ENCODE assay signal across 12 cellular contexts in genomic region chr12:89383235-89384049, GRCh38. TPM values are rescaled to one million over a fixed set of nuclear protein-coding genes. Genes with fewer than 3 reads are reported as not detected.
DNase-seq lines count a peak whose midpoint lies in the region; ATAC-seq and TF ChIP-seq lines count a peak whose summit lies in the region.
"Had no signal": no experiment of that assay in that cellular context is flagged by ENCODE, and none has a peak within 500 bp of the region (broad histone marks: within the 10 kb centered on the region; RNA-seq: fewer than 3 reads in every experiment).

No MANE protein-coding gene starts in this region.

- TF ChIP-seq CTCF in AG10803 (conservative IDR thresholded peaks at IDR 0.05; ENCODE audit: low read length) (no peak), nephron (IDR thresholded peaks at IDR 0.05; ENCODE audit: unreplicated experiment in 3 of 3) (no peak)

- no peaks in the 10 kb centered on the region for H3K9me3 Mint-ChIP-seq in nephron
- no peaks in the 10 kb centered on the region for H3K9me3 Mint-ChIP-seq in activated T-helper 2 cell treated with anti-CD3 and anti-CD28 coated beads, Interferon-gamma antibody, Interleukin-2, Interleukin-4, amounts not matched to agents 10 μg/mL and 5 μg/mL and 100 μg/mL, durations not matched to agents 14 hours and 24 hours and 36 hours
- no peaks in the 10 kb centered on the region for H3K9me3 Mint-ChIP-seq in stimulated activated memory B cell treated with anti-CD40 and anti-IgM and Interleukin-4, amounts not matched to agents 10 μg/mL and 1 μg/mL and 100 μg/mL, for 72 hours
- H3K9me3 Mint-ChIP-seq: CD8-positive, alpha-beta T cell had no signal

- H3K27ac ChIP-seq in esophagus (ENCODE audit: low read depth in 2 of 2, low read length in 1 of 2), result peak overlapping the region; percentile 48 to 79

- H3K36me3 ChIP-seq in esophagus (ENCODE audit: control insufficient read depth in 2 of 2, insufficient read depth in 2 of 2, low read length in 1 of 2), result no peaks in the 10 kb centered on the region

- no peaks in the 10 kb centered on the region for H3K9me3 ChIP-seq in esophagus (ENCODE audit: control insufficient read depth in 2 of 2, insufficient read depth in 1 of 2, low read depth in 1 of 2, low read length in 1 of 2)

- 66 to 69% methylated on average over 6 of the region's 6 CpGs for WGBS in esophagus, 2 donors

- H3K4me3 Mint-ChIP-seq in nephron, result peak overlapping the region in 1 of 3 experiments; percentile 15
- no peak overlapping the region for H3K4me3 Mint-ChIP-seq in activated T-helper 2 cell treated with anti-CD3 and anti-CD28 coated beads, Interferon-gamma antibody, Interleukin-2, Interleukin-4, amounts not matched to agents 10 μg/mL and 5 μg/mL and 100 μg/mL, durations not matched to agents 14 hours and 24 hours and 36 hours (ENCODE audit: low read depth)
- H3K4me3 Mint-ChIP-seq in stimulated activated memory B cell treated with anti-CD40 and anti-IgM and Interleukin-4, amounts not matched to agents 10 μg/mL and 1 μg/mL and 100 μg/mL, for 72 hours, result no peak overlapping the region
- H3K4me3 Mint-ChIP-seq: CD8-positive, alpha-beta T cell had no signal

- peaks cover 40% of the 10 kb centered on the region for H3K4me1 Mint-ChIP-seq in nephron
- peaks cover 29% of the 10 kb centered on the region for H3K4me1 Mint-ChIP-seq in activated T-helper 2 cell treated with anti-CD3 and anti-CD28 coated beads, Interferon-gamma antibody, Interleukin-2, Interleukin-4, amounts not matched to agents 10 μg/mL and 5 μg/mL and 100 μg/mL, durations not matched to agents 14 hours and 24 hours and 36 hours (ENCODE audit: low read depth)
- no peaks in the 10 kb centered on the region for H3K4me1 Mint-ChIP-seq in stimulated activated memory B cell treated with anti-CD40 and anti-IgM and Interleukin-4, amounts not matched to agents 10 μg/mL and 1 μg/mL and 100 μg/mL, for 72 hours

- no peaks in the 10 kb centered on the region for H3K27me3 Mint-ChIP-seq in nephron (ENCODE audit: low read depth)
- no peaks in the 10 kb centered on the region for H3K27me3 Mint-ChIP-seq in activated T-helper 2 cell treated with anti-CD3 and anti-CD28 coated beads, Interferon-gamma antibody, Interleukin-2, Interleukin-4, amounts not matched to agents 10 μg/mL and 5 μg/mL and 100 μg/mL, durations not matched to agents 14 hours and 24 hours and 36 hours (ENCODE audit: low read depth)
- peaks cover 5% of the 10 kb centered on the region for H3K27me3 Mint-ChIP-seq in stimulated activated memory B cell treated with anti-CD40 and anti-IgM and Interleukin-4, amounts not matched to agents 10 μg/mL and 1 μg/mL and 100 μg/mL, for 72 hours

- H3K4me3 ChIP-seq in AG10803 (ENCODE audit: low read length) (peak overlapping the region; percentile 34), esophagus (ENCODE audit: low read depth in 1 of 2, low read length in 2 of 2) (no peak overlapping the region)

- DNase-seq in AG10803 (ENCODE audit: low read depth) (peak; percentile 71), NCI-H146 treated with DMSO at 0.1 percent for 48 hours (lab: John Stamatoyannopoulos, UW; ENCODE audit: unreplicated experiment) (peak; percentile 29), cerebellum (ENCODE audit: low spot score) (no peak)
- DNase-seq in activated T-helper 2 cell treated with anti-CD3 and anti-CD28 coated beads, Interferon-gamma antibody, Interleukin-2, Interleukin-4, amounts not matched to agents 10 μg/mL and 5 μg/mL and 100 μg/mL, durations not matched to agents 14 hours and 24 hours and 36 hours (ENCODE audit: low spot score), result no peak
- DNase-seq: CD8-positive, alpha-beta T cell; NCI-H2081 treated with DMSO at 0.1 percent for 48 hours; stimulated activated CD4-positive, alpha-beta T cell treated with anti-CD3 and anti-CD28 coated beads, Interleukin-4, amount 100 ng/mL, for 1 hour had no signal

- H3K27me3 ChIP-seq in esophagus (ENCODE audit: control insufficient read depth in 1 of 2, insufficient read depth in 2 of 2, low read length in 2 of 2), result no peaks in the 10 kb centered on the region

- H3K4me1 ChIP-seq in esophagus (ENCODE audit: control insufficient read depth in 2 of 2, insufficient read depth in 2 of 2, low read length in 1 of 2), result peaks cover 2 to 5% of the 10 kb centered on the region in 2 donors

- no peaks in the 10 kb centered on the region for H3K36me3 Mint-ChIP-seq in nephron (ENCODE audit: low read depth)
- no peaks in the 10 kb centered on the region for H3K36me3 Mint-ChIP-seq in activated T-helper 2 cell treated with anti-CD3 and anti-CD28 coated beads, Interferon-gamma antibody, Interleukin-2, Interleukin-4, amounts not matched to agents 10 μg/mL and 5 μg/mL and 100 μg/mL, durations not matched to agents 14 hours and 24 hours and 36 hours (ENCODE audit: low read depth)
- H3K36me3 Mint-ChIP-seq in stimulated activated memory B cell treated with anti-CD40 and anti-IgM and Interleukin-4, amounts not matched to agents 10 μg/mL and 1 μg/mL and 100 μg/mL, for 72 hours, result no peaks in the 10 kb centered on the region
- H3K36me3 Mint-ChIP-seq: CD8-positive, alpha-beta T cell had no signal

- ATAC-seq in HG03196 (IDR thresholded peaks at IDR 0.05; ENCODE audit: unreplicated experiment), result no peak
- ATAC-seq in stimulated activated memory B cell treated with anti-CD40 and anti-IgM and Interleukin-4, amounts not matched to agents 10 μg/mL and 1 μg/mL and 100 μg/mL, for 72 hours, result no peak
- ATAC-seq: activated CD4-positive, CD25-positive, alpha-beta regulatory T cell treated with anti-CD3 and anti-CD28 coated beads, Interleukin-2, amount 50 U/mL, for 24 hours; CD8-positive, alpha-beta T cell had no signal

- peak overlapping the region; percentile 62 to 89 (median 83) for H3K27ac Mint-ChIP-seq in nephron
- no peak overlapping the region for H3K27ac Mint-ChIP-seq in activated T-helper 2 cell treated with anti-CD3 and anti-CD28 coated beads, Interferon-gamma antibody, Interleukin-2, Interleukin-4, amounts not matched to agents 10 μg/mL and 5 μg/mL and 100 μg/mL, durations not matched to agents 14 hours and 24 hours and 36 hours
- H3K27ac Mint-ChIP-seq in stimulated activated memory B cell treated with anti-CD40 and anti-IgM and Interleukin-4, amounts not matched to agents 10 μg/mL and 1 μg/mL and 100 μg/mL, for 72 hours, result no peak overlapping the region
- H3K27ac Mint-ChIP-seq: CD8-positive, alpha-beta T cell had no signal

- intact Hi-C loops in activated T-helper 2 cell treated with anti-CD3 and anti-CD28 coated beads, Interferon-gamma antibody, Interleukin-2, Interleukin-4, amounts not matched to agents 10 μg/mL and 5 μg/mL and 100 μg/mL, durations not matched to agents 14 hours and 24 hours and 36 hours (cut with micrococcal nuclease), result no loop called here

RNA-seq across cellular contexts. Expression of gene DUSP6, which starts 31.1 kb away (rescaled TPM):
- polyA plus RNA-seq in esophagus, result 1 to 10 TPM; 3.8 to 9.2 TPM
- total RNA-seq in activated T-helper 2 cell treated with anti-CD3 and anti-CD28 coated beads, Interferon-gamma antibody, Interleukin-2, Interleukin-4, amounts not matched to agents 10 μg/mL and 5 μg/mL and 100 μg/mL, durations not matched to agents 14 hours and 24 hours and 36 hours, result 75.7 and 82.0 TPM in 2 replicates
- 30.8 TPM for total RNA-seq in cerebellum

Comparison
In these comparisons a context has a peak if more than half of its experiments do, and no peak if none do; other contexts are left out.
1. DNase-seq: peak in AG10803 (single experiment) and NCI-H146 treated with DMSO at 0.1 percent for 48 hours (single experiment); none in activated T-helper 2 cell treated with anti-CD3 and anti-CD28 coated beads, Interferon-gamma antibody, Interleukin-2, Interleukin-4, amounts not matched to agents 10 μg/mL and 5 μg/mL and 100 μg/mL, durations not matched to agents 14 hours and 24 hours and 36 hours (single experiment) and cerebellum (single experiment).
2. H3K27ac Mint-ChIP-seq: peak in nephron (3 of 3); none in activated T-helper 2 cell treated with anti-CD3 and anti-CD28 coated beads, Interferon-gamma antibody, Interleukin-2, Interleukin-4, amounts not matched to agents 10 μg/mL and 5 μg/mL and 100 μg/mL, durations not matched to agents 14 hours and 24 hours and 36 hours (single experiment) and stimulated activated memory B cell treated with anti-CD40 and anti-IgM and Interleukin-4, amounts not matched to agents 10 μg/mL and 1 μg/mL and 100 μg/mL, for 72 hours (single experiment).